1 cellular context compared by ENCODE assay signal in the genomic region with DNA sequence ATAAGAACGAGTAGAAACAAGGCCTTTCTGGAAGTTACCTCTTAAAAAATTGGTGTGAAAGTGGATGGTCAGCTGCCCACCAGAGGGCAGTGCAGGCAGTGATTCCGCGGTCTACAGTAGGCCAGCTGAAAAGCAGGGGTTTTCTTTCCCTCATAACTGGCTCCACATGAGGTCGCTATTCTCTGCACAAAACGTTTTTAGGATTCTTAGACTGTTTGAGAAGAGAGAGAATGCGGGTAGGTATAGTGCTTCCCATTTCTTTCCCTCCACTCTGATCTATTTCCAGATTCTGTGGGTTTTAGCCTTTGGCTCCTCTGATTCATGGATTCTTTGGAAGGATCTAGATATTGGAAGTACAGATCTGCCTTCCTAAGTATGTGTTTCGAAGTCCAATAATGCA.
A peak's percentile ranks its signal among the peaks of the same experiment; 100 is the strongest.
TF ChIP-seq lines count a peak whose summit lies in the region.

No MANE protein-coding gene starts in this region.

TF ChIP-seq in GM12878, 131 proteins besides CTCF, POLR2A, EP300 and RAD21 (continued from another document):
- TF ChIP-seq, protein P1, sequence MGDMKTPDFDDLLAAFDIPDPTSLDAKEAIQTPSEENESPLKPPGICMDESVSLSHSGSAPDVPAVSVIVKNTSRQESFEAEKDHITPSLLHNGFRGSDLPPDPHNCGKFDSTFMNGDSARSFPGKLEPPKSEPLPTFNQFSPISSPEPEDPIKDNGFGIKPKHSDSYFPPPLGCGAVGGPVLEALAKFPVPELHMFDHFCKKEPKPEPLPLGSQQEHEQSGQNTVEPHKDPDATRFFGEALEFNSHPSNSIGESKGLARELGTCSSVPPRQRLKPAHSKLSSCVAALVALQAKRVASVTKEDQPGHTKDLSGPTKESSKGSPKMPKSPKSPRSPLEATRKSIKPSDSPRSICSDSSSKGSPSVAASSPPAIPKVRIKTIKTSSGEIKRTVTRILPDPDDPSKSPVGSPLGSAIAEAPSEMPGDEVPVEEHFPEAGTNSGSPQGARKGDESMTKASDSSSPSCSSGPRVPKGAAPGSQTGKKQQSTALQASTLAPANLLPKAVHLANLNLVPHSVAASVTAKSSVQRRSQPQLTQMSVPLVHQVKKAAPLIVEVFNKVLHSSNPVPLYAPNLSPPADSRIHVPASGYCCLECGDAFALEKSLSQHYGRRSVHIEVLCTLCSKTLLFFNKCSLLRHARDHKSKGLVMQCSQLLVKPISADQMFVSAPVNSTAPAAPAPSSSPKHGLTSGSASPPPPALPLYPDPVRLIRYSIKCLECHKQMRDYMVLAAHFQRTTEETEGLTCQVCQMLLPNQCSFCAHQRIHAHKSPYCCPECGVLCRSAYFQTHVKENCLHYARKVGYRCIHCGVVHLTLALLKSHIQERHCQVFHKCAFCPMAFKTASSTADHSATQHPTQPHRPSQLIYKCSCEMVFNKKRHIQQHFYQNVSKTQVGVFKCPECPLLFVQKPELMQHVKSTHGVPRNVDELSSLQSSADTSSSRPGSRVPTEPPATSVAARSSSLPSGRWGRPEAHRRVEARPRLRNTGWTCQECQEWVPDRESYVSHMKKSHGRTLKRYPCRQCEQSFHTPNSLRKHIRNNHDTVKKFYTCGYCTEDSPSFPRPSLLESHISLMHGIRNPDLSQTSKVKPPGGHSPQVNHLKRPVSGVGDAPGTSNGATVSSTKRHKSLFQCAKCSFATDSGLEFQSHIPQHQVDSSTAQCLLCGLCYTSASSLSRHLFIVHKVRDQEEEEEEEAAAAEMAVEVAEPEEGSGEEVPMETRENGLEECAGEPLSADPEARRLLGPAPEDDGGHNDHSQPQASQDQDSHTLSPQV (IDR thresholded peaks at IDR 0.05) = 0 out of 2 replicates have a peak, but pooled peaks have one; percentile 50
- TF ChIP-seq, protein P2, sequence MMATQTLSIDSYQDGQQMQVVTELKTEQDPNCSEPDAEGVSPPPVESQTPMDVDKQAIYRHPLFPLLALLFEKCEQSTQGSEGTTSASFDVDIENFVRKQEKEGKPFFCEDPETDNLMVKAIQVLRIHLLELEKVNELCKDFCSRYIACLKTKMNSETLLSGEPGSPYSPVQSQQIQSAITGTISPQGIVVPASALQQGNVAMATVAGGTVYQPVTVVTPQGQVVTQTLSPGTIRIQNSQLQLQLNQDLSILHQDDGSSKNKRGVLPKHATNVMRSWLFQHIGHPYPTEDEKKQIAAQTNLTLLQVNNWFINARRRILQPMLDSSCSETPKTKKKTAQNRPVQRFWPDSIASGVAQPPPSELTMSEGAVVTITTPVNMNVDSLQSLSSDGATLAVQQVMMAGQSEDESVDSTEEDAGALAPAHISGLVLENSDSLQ (IDR thresholded peaks at IDR 0.05) = no peak
- no peak for TF ChIP-seq POLR2AphosphoS2 (IDR thresholded peaks at IDR 0.05; ENCODE audit: low read depth, low read length)
- no peak for TF ChIP-seq ZSCAN29 (IDR thresholded peaks at IDR 0.05)
- no peak for TF ChIP-seq STAT3 (IDR thresholded peaks at IDR 0.05; ENCODE audit: low read depth, low read length)
- peak; percentile 100 for TF ChIP-seq SMC3 (IDR thresholded peaks at IDR 0.05; ENCODE audit: borderline replicate concordance, low read length)
- TF ChIP-seq, protein P3, sequence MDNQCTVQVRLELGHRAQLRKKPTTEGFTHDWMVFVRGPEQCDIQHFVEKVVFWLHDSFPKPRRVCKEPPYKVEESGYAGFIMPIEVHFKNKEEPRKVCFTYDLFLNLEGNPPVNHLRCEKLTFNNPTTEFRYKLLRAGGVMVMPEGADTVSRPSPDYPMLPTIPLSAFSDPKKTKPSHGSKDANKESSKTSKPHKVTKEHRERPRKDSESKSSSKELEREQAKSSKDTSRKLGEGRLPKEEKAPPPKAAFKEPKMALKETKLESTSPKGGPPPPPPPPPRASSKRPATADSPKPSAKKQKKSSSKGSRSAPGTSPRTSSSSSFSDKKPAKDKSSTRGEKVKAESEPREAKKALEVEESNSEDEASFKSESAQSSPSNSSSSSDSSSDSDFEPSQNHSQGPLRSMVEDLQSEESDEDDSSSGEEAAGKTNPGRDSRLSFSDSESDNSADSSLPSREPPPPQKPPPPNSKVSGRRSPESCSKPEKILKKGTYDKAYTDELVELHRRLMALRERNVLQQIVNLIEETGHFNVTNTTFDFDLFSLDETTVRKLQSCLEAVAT (IDR thresholded peaks at IDR 0.05) = no peak
- TF ChIP-seq RUNX3 (IDR thresholded peaks at IDR 0.05; ENCODE audit: low read length) = peak; percentile 87
- no peak for TF ChIP-seq SIN3A (IDR thresholded peaks at IDR 0.05; ENCODE audit: low read depth, low read length)
- no peak for TF ChIP-seq ZNF622 (IDR thresholded peaks at IDR 0.05)
- peak; percentile 78 for TF ChIP-seq YY1 (IDR thresholded peaks at IDR 0.05; ENCODE audit: low read depth, low read length)
- TF ChIP-seq POLR2AphosphoS5 (IDR thresholded peaks at IDR 0.05; ENCODE audit: low read length) = no peak
- TF ChIP-seq STAT1 (conservative IDR thresholded peaks at IDR 0.05) = no peak
- TF ChIP-seq KDM1A (IDR thresholded peaks at IDR 0.05; ENCODE audit: borderline replicate concordance) = no peak
- no peak for TF ChIP-seq ETV6 (conservative IDR thresholded peaks at IDR 0.05 in 1 of 2, IDR thresholded peaks at IDR 0.05 in 1 of 2; ENCODE audit: borderline replicate concordance in 1 of 2, low read depth in 1 of 2)
- TF ChIP-seq ESRRA (IDR thresholded peaks at IDR 0.05; ENCODE audit: low read length) = no peak
- 0 out of 4 replicates have a peak, but pooled peaks of 1 of the 2 experiments have one; percentile 15 for TF ChIP-seq IKZF2 (IDR thresholded peaks at IDR 0.05)
- TF ChIP-seq SP1 (IDR thresholded peaks at IDR 0.05; ENCODE audit: low read depth, low read length) = no peak
- no peak for TF ChIP-seq PAX8 (IDR thresholded peaks at IDR 0.05)
- TF ChIP-seq JUND (IDR thresholded peaks at IDR 0.05; ENCODE audit: low read depth, low read length) = no peak
- TF ChIP-seq HDGF (IDR thresholded peaks at IDR 0.05) = no peak
- peak; percentile 77; the same call in 1 of the 2 replicates for TF ChIP-seq FOXM1 (IDR thresholded peaks at IDR 0.05; ENCODE audit: low read depth, low read length)
- no peak for TF ChIP-seq ZNF24 (IDR thresholded peaks at IDR 0.05)
- no peak for TF ChIP-seq BMI1 (IDR thresholded peaks at IDR 0.05; ENCODE audit: borderline replicate concordance)
- peak; percentile 37; the same call in 1 of the 2 replicates for TF ChIP-seq MEF2A (IDR thresholded peaks at IDR 0.05; ENCODE audit: insufficient read depth, low read depth, low read length)
- TF ChIP-seq RELA (IDR thresholded peaks at IDR 0.05; ENCODE audit: borderline replicate concordance, partially characterized antibody) = no peak
- TF ChIP-seq, protein P4, sequence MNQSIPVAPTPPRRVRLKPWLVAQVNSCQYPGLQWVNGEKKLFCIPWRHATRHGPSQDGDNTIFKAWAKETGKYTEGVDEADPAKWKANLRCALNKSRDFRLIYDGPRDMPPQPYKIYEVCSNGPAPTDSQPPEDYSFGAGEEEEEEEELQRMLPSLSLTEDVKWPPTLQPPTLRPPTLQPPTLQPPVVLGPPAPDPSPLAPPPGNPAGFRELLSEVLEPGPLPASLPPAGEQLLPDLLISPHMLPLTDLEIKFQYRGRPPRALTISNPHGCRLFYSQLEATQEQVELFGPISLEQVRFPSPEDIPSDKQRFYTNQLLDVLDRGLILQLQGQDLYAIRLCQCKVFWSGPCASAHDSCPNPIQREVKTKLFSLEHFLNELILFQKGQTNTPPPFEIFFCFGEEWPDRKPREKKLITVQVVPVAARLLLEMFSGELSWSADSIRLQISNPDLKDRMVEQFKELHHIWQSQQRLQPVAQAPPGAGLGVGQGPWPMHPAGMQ (IDR thresholded peaks at IDR 0.05; ENCODE audit: borderline replicate concordance) = no peak
TF ChIP-seq in GM12878: peak in this region for 15.
